Comparison of ENCODE assay signal across 1 cellular context in the genomic region with DNA sequence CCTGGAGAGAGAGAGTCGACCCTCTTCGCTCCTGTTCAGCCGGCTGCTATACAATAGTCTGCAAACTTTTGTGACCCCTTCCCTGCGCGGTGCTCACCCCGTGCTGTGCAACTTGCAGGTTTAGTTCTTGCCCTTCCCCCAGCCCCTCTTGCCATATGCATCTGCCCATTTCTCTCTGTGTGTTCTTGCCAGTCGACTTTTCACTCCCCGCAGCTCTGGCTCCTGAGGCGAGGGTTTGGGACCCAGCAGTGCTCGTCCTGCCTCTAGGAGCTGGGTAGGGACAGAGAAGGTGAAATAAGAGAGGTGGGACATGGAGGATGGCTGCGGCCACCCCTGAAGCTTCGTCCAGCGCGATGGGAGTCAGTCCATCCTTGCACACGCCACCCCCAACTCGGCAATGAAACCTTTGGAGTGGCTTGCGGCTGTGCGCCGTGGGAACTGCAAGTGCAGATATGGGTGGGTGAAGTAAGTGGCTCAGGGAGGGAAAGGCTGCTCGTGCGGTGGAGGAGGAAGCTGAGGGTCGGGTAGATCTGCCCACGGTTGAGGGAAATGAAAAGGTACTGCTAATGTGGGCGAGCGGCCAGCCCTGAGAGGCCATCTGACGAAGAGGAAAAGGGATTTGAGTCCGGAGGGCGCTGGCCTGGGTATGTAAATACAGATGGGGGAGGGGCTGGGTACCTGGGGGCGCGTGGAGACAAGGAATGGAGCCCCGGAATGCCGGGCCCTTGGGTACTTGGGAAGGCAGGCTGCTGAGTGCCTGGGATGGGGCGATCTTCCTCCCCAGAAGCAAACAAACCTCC.
TF ChIP-seq lines count a peak whose summit lies in the region.

No MANE protein-coding gene starts in this region.

TF ChIP-seq in GM23338, 12 proteins besides CTCF, POLR2A, EP300 and RAD21 (continued from another document):
- TF ChIP-seq, protein P1, sequence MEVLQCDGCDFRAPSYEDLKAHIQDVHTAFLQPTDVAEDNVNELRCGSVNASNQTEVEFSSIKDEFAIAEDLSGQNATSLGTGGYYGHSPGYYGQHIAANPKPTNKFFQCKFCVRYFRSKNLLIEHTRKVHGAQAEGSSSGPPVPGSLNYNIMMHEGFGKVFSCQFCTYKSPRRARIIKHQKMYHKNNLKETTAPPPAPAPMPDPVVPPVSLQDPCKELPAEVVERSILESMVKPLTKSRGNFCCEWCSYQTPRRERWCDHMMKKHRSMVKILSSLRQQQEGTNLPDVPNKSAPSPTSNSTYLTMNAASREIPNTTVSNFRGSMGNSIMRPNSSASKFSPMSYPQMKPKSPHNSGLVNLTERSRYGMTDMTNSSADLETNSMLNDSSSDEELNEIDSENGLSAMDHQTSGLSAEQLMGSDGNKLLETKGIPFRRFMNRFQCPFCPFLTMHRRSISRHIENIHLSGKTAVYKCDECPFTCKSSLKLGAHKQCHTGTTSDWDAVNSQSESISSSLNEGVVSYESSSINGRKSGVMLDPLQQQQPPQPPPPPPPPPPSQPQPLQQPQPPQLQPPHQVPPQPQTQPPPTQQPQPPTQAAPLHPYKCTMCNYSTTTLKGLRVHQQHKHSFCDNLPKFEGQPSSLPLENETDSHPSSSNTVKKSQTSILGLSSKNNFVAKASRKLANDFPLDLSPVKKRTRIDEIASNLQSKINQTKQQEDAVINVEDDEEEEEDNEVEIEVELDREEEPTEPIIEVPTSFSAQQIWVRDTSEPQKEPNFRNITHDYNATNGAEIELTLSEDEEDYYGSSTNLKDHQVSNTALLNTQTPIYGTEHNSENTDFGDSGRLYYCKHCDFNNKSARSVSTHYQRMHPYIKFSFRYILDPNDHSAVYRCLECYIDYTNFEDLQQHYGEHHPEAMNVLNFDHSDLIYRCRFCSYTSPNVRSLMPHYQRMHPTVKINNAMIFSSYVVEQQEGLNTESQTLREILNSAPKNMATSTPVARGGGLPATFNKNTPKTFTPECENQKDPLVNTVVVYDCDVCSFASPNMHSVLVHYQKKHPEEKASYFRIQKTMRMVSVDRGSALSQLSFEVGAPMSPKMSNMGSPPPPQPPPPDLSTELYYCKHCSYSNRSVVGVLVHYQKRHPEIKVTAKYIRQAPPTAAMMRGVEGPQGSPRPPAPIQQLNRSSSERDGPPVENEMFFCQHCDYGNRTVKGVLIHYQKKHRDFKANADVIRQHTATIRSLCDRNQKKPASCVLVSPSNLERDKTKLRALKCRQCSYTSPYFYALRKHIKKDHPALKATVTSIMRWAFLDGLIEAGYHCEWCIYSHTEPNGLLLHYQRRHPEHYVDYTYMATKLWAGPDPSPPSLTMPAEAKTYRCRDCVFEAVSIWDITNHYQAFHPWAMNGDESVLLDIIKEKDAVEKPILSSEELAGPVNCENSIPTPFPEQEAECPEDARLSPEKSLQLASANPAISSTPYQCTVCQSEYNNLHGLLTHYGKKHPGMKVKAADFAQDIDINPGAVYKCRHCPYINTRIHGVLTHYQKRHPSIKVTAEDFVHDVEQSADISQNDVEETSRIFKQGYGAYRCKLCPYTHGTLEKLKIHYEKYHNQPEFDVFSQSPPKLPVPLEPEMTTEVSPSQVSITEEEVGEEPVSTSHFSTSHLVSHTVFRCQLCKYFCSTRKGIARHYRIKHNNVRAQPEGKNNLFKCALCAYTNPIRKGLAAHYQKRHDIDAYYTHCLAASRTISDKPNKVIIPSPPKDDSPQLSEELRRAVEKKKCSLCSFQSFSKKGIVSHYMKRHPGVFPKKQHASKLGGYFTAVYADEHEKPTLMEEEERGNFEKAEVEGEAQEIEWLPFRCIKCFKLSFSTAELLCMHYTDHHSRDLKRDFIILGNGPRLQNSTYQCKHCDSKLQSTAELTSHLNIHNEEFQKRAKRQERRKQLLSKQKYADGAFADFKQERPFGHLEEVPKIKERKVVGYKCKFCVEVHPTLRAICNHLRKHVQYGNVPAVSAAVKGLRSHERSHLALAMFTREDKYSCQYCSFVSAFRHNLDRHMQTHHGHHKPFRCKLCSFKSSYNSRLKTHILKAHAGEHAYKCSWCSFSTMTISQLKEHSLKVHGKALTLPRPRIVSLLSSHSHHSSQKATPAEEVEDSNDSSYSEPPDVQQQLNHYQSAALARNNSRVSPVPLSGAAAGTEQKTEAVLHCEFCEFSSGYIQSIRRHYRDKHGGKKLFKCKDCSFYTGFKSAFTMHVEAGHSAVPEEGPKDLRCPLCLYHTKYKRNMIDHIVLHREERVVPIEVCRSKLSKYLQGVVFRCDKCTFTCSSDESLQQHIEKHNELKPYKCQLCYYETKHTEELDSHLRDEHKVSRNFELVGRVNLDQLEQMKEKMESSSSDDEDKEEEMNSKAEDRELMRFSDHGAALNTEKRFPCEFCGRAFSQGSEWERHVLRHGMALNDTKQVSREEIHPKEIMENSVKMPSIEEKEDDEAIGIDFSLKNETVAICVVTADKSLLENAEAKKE (CRISPR knock-in tag; IDR thresholded peaks at IDR 0.05): no peak
- TF ChIP-seq ZNF331 (CRISPR knock-in tag; IDR thresholded peaks at IDR 0.05; ENCODE audit: low read depth): no peak
- no peak for TF ChIP-seq STAT1 (IDR thresholded peaks at IDR 0.05; ENCODE audit: unreplicated experiment)
